Comparison of ENCODE assay signal across 8 cellular contexts in genomic region chr9:110142868-110143866, GRCh38.
DNase-seq lines count a peak whose midpoint lies in the region; ATAC-seq and TF ChIP-seq lines count a peak whose summit lies in the region.

No MANE protein-coding gene starts in this region.

- ATAC-seq in GM19043 (IDR thresholded peaks at IDR 0.05; ENCODE audit: low read depth, unreplicated experiment) = peak; percentile 42
- ATAC-seq in HG03108 (IDR thresholded peaks at IDR 0.05; ENCODE audit: unreplicated experiment) = peak; percentile 45

- peak overlapping the region; percentile 69 for H3K27ac ChIP-seq in fibroblast of lung (ENCODE audit: insufficient read depth, low read length)

- H3K4me3 ChIP-seq in fibroblast of lung (replicated peaks in 1 of 4; ENCODE audit: control extremely low read depth in 1 of 4, insufficient read depth in 1 of 4, low read depth in 3 of 4, low read length in 4 of 4) = no peak overlapping the region

- TF ChIP-seq CTCF in fibroblast of lung (conservative IDR thresholded peaks at IDR 0.05 in 1 of 2, IDR thresholded peaks at IDR 0.05 in 1 of 2; ENCODE audit: low read depth in 1 of 2, low read length in 2 of 2) = peak in 1 of 2 donors; percentile 29

- H2AFZ ChIP-seq in fibroblast of lung (ENCODE audit: low read length) = no peak overlapping the region

- peak; percentile 65 for DNase-seq in DMS53 (lab: John Stamatoyannopoulos, UW)
- peak; percentile 66 for DNase-seq in OCI-M1 (lab: John Stamatoyannopoulos, UW)
- no peak for DNase-seq in fibroblast of lung (ENCODE audit: low read depth in 2 of 2)
- DNase-seq in DMS114 treated with DMSO at 0.1 percent for 48 hours (lab: John Stamatoyannopoulos, UW; ENCODE audit: unreplicated experiment) = no peak
- no peak for DNase-seq in HuH-7 (ENCODE audit: low spot score)
- DNase-seq in NCI-H1417 treated with DMSO at 0.1 percent for 48 hours (lab: John Stamatoyannopoulos, UW) = no peak

- peaks cover 4% of the 10 kb centered on the region for H3K36me3 ChIP-seq in fibroblast of lung (ENCODE audit: control insufficient read depth, insufficient read depth, low read length)

- no peaks in the 10 kb centered on the region for H4K20me1 ChIP-seq in fibroblast of lung (ENCODE audit: control insufficient read depth, extremely low read depth, insufficient read depth, low read length)

- H3K27me3 ChIP-seq in fibroblast of lung (ENCODE audit: control insufficient read depth, insufficient read depth, low read length) = no peaks in the 10 kb centered on the region

- peaks cover 19% of the 10 kb centered on the region for H3K4me1 ChIP-seq in fibroblast of lung (ENCODE audit: control insufficient read depth, extremely low read depth, insufficient read depth, low read length)

- H3K9me3 ChIP-seq in fibroblast of lung (ENCODE audit: control insufficient read depth, insufficient read depth, low read depth, low read length) = no peaks in the 10 kb centered on the region

- H3K9ac ChIP-seq in fibroblast of lung (ENCODE audit: insufficient read depth, low read length) = no peak overlapping the region

- peak overlapping the region; percentile 0 for H3K4me2 ChIP-seq in fibroblast of lung (ENCODE audit: extremely low read depth, insufficient read depth, low read length)

- H3K79me2 ChIP-seq in fibroblast of lung (ENCODE audit: control insufficient read depth, insufficient read depth, low read length) = peaks cover 88% of the 10 kb centered on the region

Comparison
In these comparisons a context has a peak if more than half of its experiments do, and no peak if none do; other contexts are left out.
1. DNase-seq: peak in DMS53 (single experiment) and OCI-M1 (single experiment); none in fibroblast of lung (0 of 2), DMS114 treated with DMSO at 0.1 percent for 48 hours (single experiment), HuH-7 (single experiment) and NCI-H1417 treated with DMSO at 0.1 percent for 48 hours (single experiment).